10 cellular contexts compared by ENCODE assay signal in the genomic region with DNA sequence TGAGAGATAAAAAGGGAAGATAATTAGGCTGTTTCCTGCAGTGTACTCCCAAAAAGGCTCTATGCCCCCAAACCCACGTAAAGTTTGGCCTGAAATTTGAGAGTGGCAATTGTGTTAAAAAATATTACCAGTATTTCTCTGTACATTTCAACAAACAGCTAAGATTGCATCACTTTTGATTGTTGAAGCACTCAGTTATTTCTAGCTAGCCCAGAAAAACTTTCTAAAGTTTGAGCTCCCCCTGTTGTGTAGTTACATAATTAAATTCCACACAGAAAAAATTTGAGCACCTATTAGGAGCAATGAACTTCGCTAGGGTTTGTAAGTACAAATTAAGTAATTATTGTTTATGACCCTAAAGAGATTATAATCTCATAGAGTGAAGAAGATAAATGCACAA.
A peak's percentile ranks its signal among the peaks of the same experiment; 100 is the strongest.
DNase-seq lines count a peak whose midpoint lies in the region; ATAC-seq, FAIRE-seq and TF ChIP-seq lines count a peak whose summit lies in the region.
"Had no signal": no experiment of that assay in that cellular context is flagged by ENCODE, and none has a peak within 500 bp of the region (broad histone marks: within the 10 kb centered on the region; RNA-seq: fewer than 3 reads in every experiment).

No MANE protein-coding gene starts in this region.

- H3K4me3 Mint-ChIP-seq in astrocyte (ENCODE audit: unreplicated experiment): no peak overlapping the region

- H4K20me1 ChIP-seq in astrocyte (ENCODE audit: insufficient read depth, low read length): no peaks in the 10 kb centered on the region

- H3K27ac ChIP-seq in astrocyte (ENCODE audit: low read depth, low read length) (no peak overlapping the region), left lung (peak overlapping the region in 1 of 2 donors; percentile 3), caudate nucleus (ENCODE audit: low read depth, low read length) (no peak overlapping the region)

- peak overlapping the region; percentile 34 for H3K27ac Mint-ChIP-seq in astrocyte (ENCODE audit: unreplicated experiment)

- peak; percentile 16 for TF ChIP-seq CTCF in astrocyte (IDR thresholded peaks at IDR 0.05; ENCODE audit: insufficient read depth, low read depth, low read length)
- TF ChIP-seq CTCF in left lung (IDR thresholded peaks at IDR 0.05): no peak

- peak; percentile 99 for FAIRE-seq in astrocyte (lab: Jason Lieb, UNC)

- DNase-seq in GM04503 (ENCODE audit: low read depth) (peak; percentile 3), HT1080 (ENCODE audit: low read depth) (peak; percentile 6), astrocyte (ENCODE audit: low read depth) (peak; percentile 2), left lung (no peak), NCI-H2029 (lab: John Stamatoyannopoulos, UW) (no peak), caudate nucleus (lab: John Stamatoyannopoulos, UW) (no peak)
- DNase-seq: activated T-cell treated with anti-CD3 and anti-CD28 coated beads for 4 hours; NCI-H1436 treated with DMSO at 0.1 percent for 48 hours; stimulated activated CD4-positive, alpha-beta T cell treated with anti-CD3 and anti-CD28 coated beads, Interleukin-4, amount 100 ng/mL, for 24 hours had no signal

- H2AFZ ChIP-seq in astrocyte (ENCODE audit: low read depth, low read length): no peak overlapping the region

- no peaks in the 10 kb centered on the region for H3K36me3 Mint-ChIP-seq in astrocyte (ENCODE audit: low read depth, unreplicated experiment)

- no peaks in the 10 kb centered on the region for H3K4me1 Mint-ChIP-seq in astrocyte (ENCODE audit: low read depth, unreplicated experiment)

- no peaks in the 10 kb centered on the region for H3K9me3 Mint-ChIP-seq in astrocyte (ENCODE audit: unreplicated experiment)

- H3K9ac ChIP-seq in astrocyte (ENCODE audit: low read length): no peak overlapping the region

- H3K4me2 ChIP-seq in astrocyte (ENCODE audit: low read length): no peak overlapping the region

- H3K4me1 ChIP-seq in astrocyte (ENCODE audit: insufficient read depth, low read length): no peaks in the 10 kb centered on the region
- no peaks in the 10 kb centered on the region for H3K4me1 ChIP-seq in left lung

- ATAC-seq in left lung: peak; percentile 79
- ATAC-seq in esophagus mucosa: no peak

- no peaks in the 10 kb centered on the region for H3K27me3 ChIP-seq in astrocyte (ENCODE audit: insufficient read depth, low read length)
- no peaks in the 10 kb centered on the region for H3K27me3 ChIP-seq in left lung

- no peaks in the 10 kb centered on the region for H3K79me2 ChIP-seq in astrocyte (ENCODE audit: insufficient read depth, low read length)

- no peaks in the 10 kb centered on the region for H3K9me3 ChIP-seq in astrocyte (ENCODE audit: insufficient read depth, low read depth, low read length)
- H3K9me3 ChIP-seq in left lung: no peaks in the 10 kb centered on the region

- intact Hi-C loops in left lung (cut with DNase I): loop anchor here in 1 of 2 donors (10.0 kb wide), 1 partner anchor 99 kb away; no protein-coding TSS in a partner anchor

- H3K4me3 ChIP-seq in astrocyte (ENCODE audit: insufficient read depth, low read depth, low read length): no peak overlapping the region
- no peak overlapping the region for H3K4me3 ChIP-seq in left lung

- H3K27me3 Mint-ChIP-seq in astrocyte (ENCODE audit: low read depth, unreplicated experiment): no peaks in the 10 kb centered on the region

- H3K36me3 ChIP-seq in astrocyte (ENCODE audit: insufficient read depth, low read length) (no peaks in the 10 kb centered on the region), left lung (no peaks in the 10 kb centered on the region)

Comparison
In these comparisons a context has a peak if more than half of its experiments do, and no peak if none do; other contexts are left out.
1. DNase-seq: peak in GM04503 (single experiment), HT1080 (single experiment) and astrocyte (single experiment); none in left lung (0 of 2), NCI-H2029 (single experiment) and caudate nucleus (0 of 61).